In the genomic region with DNA sequence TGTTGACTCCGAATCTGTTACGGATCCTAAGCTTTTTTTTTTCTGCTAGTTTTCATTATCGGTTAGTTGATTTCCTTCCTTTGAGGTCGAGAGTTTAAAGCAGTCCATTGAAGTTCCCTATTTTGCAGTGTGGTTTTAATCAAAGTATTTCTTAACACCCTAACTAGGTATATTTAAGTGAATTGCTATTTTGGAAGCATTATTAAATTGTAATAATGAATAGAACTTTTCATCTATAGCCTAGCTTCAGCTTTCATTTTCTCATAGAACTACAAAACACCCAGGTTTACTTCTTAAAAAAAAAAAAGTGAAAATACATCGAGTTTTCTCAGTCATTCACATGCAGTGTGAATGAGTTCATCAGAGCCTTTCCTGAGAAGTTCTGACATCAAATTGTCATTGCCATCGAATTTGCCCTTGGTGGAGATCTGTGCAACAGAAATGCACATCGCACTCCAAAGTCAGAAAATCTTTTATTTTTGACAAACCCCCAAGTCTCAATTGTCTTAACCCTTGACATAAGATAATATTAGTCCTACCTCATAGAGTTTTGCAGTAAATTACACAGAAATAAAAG, we compare ENCODE assay signal across 8 cellular contexts. TPM values are rescaled to one million over a fixed set of nuclear protein-coding genes. Genes with fewer than 3 reads are reported as not detected.
DNase-seq lines count a peak whose midpoint lies in the region; ATAC-seq, FAIRE-seq and TF ChIP-seq lines count a peak whose summit lies in the region.

No MANE protein-coding gene starts in this region.

- peak overlapping the region; percentile 87 for H3K4me2 ChIP-seq in HCT116 (ENCODE audit: low read length)

- H3K27ac ChIP-seq in HCT116 (ENCODE audit: low read depth, low read length) (peak overlapping the region; percentile 91), gastroesophageal sphincter (peak overlapping the region; percentile 96 to 99 (median 98))

- ATAC-seq in HCT116 (no peak), gastroesophageal sphincter (no peak), HG03565 (IDR thresholded peaks at IDR 0.05; ENCODE audit: unreplicated experiment) (no peak), GM21367 (IDR thresholded peaks at IDR 0.05; ENCODE audit: unreplicated experiment) (no peak)
- no peak for ATAC-seq in stimulated activated naive B cell treated with anti-CD40 and anti-IgM and Interleukin-4, amounts not matched to agents 10 μg/mL and 1 μg/mL and 100 μg/mL, for 72 hours (replicated peaks)

- H4K20me1 ChIP-seq in HCT116 (ENCODE audit: insufficient read depth): 0 out of 2 replicates have a peak, but pooled peaks cover 5% of the 10 kb centered on the region

- TF ChIP-seq CTCF in BE2C (IDR thresholded peaks at IDR 0.05; ENCODE audit: low read depth, low read length) (no peak), HCT116 (IDR thresholded peaks at IDR 0.05 in 2 of 3, conservative IDR thresholded peaks at IDR 0.05 in 1 of 3; ENCODE audit: borderline replicate concordance in 1 of 3, insufficient read depth in 1 of 3, low read depth in 2 of 3, low read length in 2 of 3) (no peak), gastroesophageal sphincter (IDR thresholded peaks at IDR 0.05) (no peak)

- H3K9me3 ChIP-seq in BE2C: no peaks in the 10 kb centered on the region; the same call in 1 of the 2 replicates
- H3K9me3 ChIP-seq in HCT116 (ENCODE audit: control insufficient read depth in 1 of 2, insufficient read depth in 1 of 2, low read depth in 1 of 2, low read length in 2 of 2): no peaks in the 10 kb centered on the region
- H3K9me3 ChIP-seq in gastroesophageal sphincter: no peaks in the 10 kb centered on the region

- no peaks in the 10 kb centered on the region for H3K9me3 Mint-ChIP-seq in stimulated activated naive B cell treated with anti-CD40 and anti-IgM and Interleukin-4, amounts not matched to agents 10 μg/mL and 1 μg/mL and 100 μg/mL, for 72 hours

- no peak for TF ChIP-seq POLR2A in HCT116 (IDR thresholded peaks at IDR 0.05; ENCODE audit: borderline replicate concordance, extremely low read depth, insufficient read depth, insufficient read length)
- no peak for TF ChIP-seq POLR2A in gastroesophageal sphincter (IDR thresholded peaks at IDR 0.05)

- WGBS in gastroesophageal sphincter (ENCODE audit: low coverage in 1 of 2), 2 donors: 27 to 28% methylated on average over 7 of the region's 7 CpGs

- H3K9me2 ChIP-seq in HCT116 (ENCODE audit: insufficient read depth): no peaks in the 10 kb centered on the region

- H3K4me1 ChIP-seq in BE2C (peaks cover 13% of the 10 kb centered on the region), HCT116 (ENCODE audit: control insufficient read depth in 1 of 2, insufficient read depth in 2 of 2, low read length in 2 of 2) (peaks cover 25 to 38% of the 10 kb centered on the region in 2 experiments), gastroesophageal sphincter (peaks cover 5 to 41% (median 14%) of the 10 kb centered on the region in 3 donors)

- DNase-seq in BE2C: no peak
- no peak for DNase-seq in HCT116 (ENCODE audit: low read depth, low spot score)
- no peak for DNase-seq in stimulated activated naive B cell treated with anti-CD40 and anti-IgM and Interleukin-4, amounts not matched to agents 10 μg/mL and 1 μg/mL and 100 μg/mL, for 72 hours
- no peak for DNase-seq in central memory CD4-positive, alpha-beta T cell

- no peak for TF ChIP-seq EP300 in gastroesophageal sphincter (IDR thresholded peaks at IDR 0.05)

- RAD21 ChIA-PET in HCT116 (lab: Charles Lee; ENCODE audit: low non-redundant PET in 1 of 2, low total read pairs in 2 of 2, uncharacterized antibody in 2 of 2, unreplicated experiment in 2 of 2): no interaction called here

- H3K4me3 ChIP-seq in BE2C (ENCODE audit: low read depth, low read length) (peak overlapping the region; percentile 96), HCT116 (replicated peaks in 1 of 2; ENCODE audit: low read depth in 1 of 2, low read length in 2 of 2) (peak overlapping the region; percentile 58 to 91), gastroesophageal sphincter (peak overlapping the region; percentile 90 to 99)

- intact Hi-C loops in HCT116 (cut with micrococcal nuclease): no loop called here

- H2AFZ ChIP-seq in HCT116 (ENCODE audit: low read depth, low read length, poor library complexity, severe bottlenecking): no peak overlapping the region

- H3K36me3 Mint-ChIP-seq in stimulated activated naive B cell treated with anti-CD40 and anti-IgM and Interleukin-4, amounts not matched to agents 10 μg/mL and 1 μg/mL and 100 μg/mL, for 72 hours: peaks cover 2 to 3% of the 10 kb centered on the region in 2 donors

- no peaks in the 10 kb centered on the region for H3K27me3 Mint-ChIP-seq in stimulated activated naive B cell treated with anti-CD40 and anti-IgM and Interleukin-4, amounts not matched to agents 10 μg/mL and 1 μg/mL and 100 μg/mL, for 72 hours

- peak overlapping the region; percentile 88 for H3K27ac Mint-ChIP-seq in stimulated activated naive B cell treated with anti-CD40 and anti-IgM and Interleukin-4, amounts not matched to agents 10 μg/mL and 1 μg/mL and 100 μg/mL, for 72 hours

- H3K27me3 ChIP-seq in BE2C: no peaks in the 10 kb centered on the region
- no peaks in the 10 kb centered on the region for H3K27me3 ChIP-seq in HCT116 (ENCODE audit: insufficient read depth, low read length)
- no peaks in the 10 kb centered on the region for H3K27me3 ChIP-seq in gastroesophageal sphincter

- H3K4me3 Mint-ChIP-seq in stimulated activated naive B cell treated with anti-CD40 and anti-IgM and Interleukin-4, amounts not matched to agents 10 μg/mL and 1 μg/mL and 100 μg/mL, for 72 hours: peak overlapping the region; percentile 80 to 83

- POLR2A ChIA-PET in HCT116 (lab: Charles Lee): interaction anchor here (1.2 to 1.5 kb wide), 2 partner anchors 17 to 570 kb away, joined by 3 read pairs; a partner anchor contains a TSS

- no TSS peak for BruUV-seq in HCT116 (replicated peaks; lab: Mats Ljungman, UMichigan)

- H3K79me2 ChIP-seq in HCT116 (ENCODE audit: insufficient read depth, low read length): peaks cover 38% of the 10 kb centered on the region

- TF ChIP-seq RAD21 in HCT116 (IDR thresholded peaks at IDR 0.05; ENCODE audit: low read depth): no peak

- peak; percentile 40 for FAIRE-seq in TTC549 (lab: Jason Lieb, UNC)

- H3K4me1 Mint-ChIP-seq in stimulated activated naive B cell treated with anti-CD40 and anti-IgM and Interleukin-4, amounts not matched to agents 10 μg/mL and 1 μg/mL and 100 μg/mL, for 72 hours: peaks cover 18 to 42% of the 10 kb centered on the region in 2 donors

- CTCF ChIA-PET in HCT116 (lab: Charles Lee): interaction anchor here (1.6 kb wide), 1 partner anchor 11 kb away, joined by 4 read pairs; no protein-coding TSS in a partner anchor

- H3K36me3 ChIP-seq in BE2C: peaks cover 2% of the 10 kb centered on the region; the same call in 1 of the 2 replicates
- H3K36me3 ChIP-seq in HCT116 (ENCODE audit: control insufficient read depth in 1 of 2, insufficient read depth in 2 of 2, low read length in 2 of 2): no peaks in the 10 kb centered on the region
- H3K36me3 ChIP-seq in gastroesophageal sphincter: no peaks in the 10 kb centered on the region

- H3K9ac ChIP-seq in HCT116 (ENCODE audit: low read length): peak overlapping the region; percentile 85

TF ChIP-seq in HCT116, 20 proteins besides CTCF, POLR2A, EP300 and RAD21:
- TF ChIP-seq ELF1 (IDR thresholded peaks at IDR 0.05; ENCODE audit: borderline replicate concordance, low read depth) (no peak), ZNF274 (IDR thresholded peaks at IDR 0.05; ENCODE audit: low read depth, low read length) (no peak), FOSL1 (IDR thresholded peaks at IDR 0.05; ENCODE audit: low read depth) (no peak), CBX3 (IDR thresholded peaks at IDR 0.05; ENCODE audit: low read depth) (no peak), TCF7L2 (IDR thresholded peaks at IDR 0.05; ENCODE audit: borderline replicate concordance, extremely low read depth, insufficient read depth, insufficient read length) (no peak), SRF (IDR thresholded peaks at IDR 0.05; ENCODE audit: low read depth) (no peak), SIN3A (IDR thresholded peaks at IDR 0.05; ENCODE audit: low read depth) (no peak), YY1 (IDR thresholded peaks at IDR 0.05; ENCODE audit: extremely low read depth, insufficient replicate concordance, low read depth, low read length) (no peak), JUND (IDR thresholded peaks at IDR 0.05) (no peak), EZH2phosphoT487 (IDR thresholded peaks at IDR 0.05; ENCODE audit: borderline replicate concordance) (no peak)
- TF ChIP-seq, protein P1, sequence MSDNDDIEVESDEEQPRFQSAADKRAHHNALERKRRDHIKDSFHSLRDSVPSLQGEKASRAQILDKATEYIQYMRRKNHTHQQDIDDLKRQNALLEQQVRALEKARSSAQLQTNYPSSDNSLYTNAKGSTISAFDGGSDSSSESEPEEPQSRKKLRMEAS (IDR thresholded peaks at IDR 0.05): no peak
- TF ChIP-seq, protein P2, sequence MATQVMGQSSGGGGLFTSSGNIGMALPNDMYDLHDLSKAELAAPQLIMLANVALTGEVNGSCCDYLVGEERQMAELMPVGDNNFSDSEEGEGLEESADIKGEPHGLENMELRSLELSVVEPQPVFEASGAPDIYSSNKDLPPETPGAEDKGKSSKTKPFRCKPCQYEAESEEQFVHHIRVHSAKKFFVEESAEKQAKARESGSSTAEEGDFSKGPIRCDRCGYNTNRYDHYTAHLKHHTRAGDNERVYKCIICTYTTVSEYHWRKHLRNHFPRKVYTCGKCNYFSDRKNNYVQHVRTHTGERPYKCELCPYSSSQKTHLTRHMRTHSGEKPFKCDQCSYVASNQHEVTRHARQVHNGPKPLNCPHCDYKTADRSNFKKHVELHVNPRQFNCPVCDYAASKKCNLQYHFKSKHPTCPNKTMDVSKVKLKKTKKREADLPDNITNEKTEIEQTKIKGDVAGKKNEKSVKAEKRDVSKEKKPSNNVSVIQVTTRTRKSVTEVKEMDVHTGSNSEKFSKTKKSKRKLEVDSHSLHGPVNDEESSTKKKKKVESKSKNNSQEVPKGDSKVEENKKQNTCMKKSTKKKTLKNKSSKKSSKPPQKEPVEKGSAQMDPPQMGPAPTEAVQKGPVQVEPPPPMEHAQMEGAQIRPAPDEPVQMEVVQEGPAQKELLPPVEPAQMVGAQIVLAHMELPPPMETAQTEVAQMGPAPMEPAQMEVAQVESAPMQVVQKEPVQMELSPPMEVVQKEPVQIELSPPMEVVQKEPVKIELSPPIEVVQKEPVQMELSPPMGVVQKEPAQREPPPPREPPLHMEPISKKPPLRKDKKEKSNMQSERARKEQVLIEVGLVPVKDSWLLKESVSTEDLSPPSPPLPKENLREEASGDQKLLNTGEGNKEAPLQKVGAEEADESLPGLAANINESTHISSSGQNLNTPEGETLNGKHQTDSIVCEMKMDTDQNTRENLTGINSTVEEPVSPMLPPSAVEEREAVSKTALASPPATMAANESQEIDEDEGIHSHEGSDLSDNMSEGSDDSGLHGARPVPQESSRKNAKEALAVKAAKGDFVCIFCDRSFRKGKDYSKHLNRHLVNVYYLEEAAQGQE (IDR thresholded peaks at IDR 0.05; ENCODE audit: low read depth): no peak

RNA-seq across cellular contexts. Expression of a gene that starts 1.1 kb away (rescaled TPM):
- polyA plus RNA-seq in BE2C (2012; ENCODE audit: insufficient read depth, insufficient read length, low read depth): 34.2 TPM
- total RNA-seq in HCT116 (2021; ENCODE audit: unreplicated experiment): 97.4 TPM
- 19.3 and 32.1 TPM in 2 replicates for polyA plus RNA-seq in HCT116 (2012)
- total RNA-seq in gastroesophageal sphincter: 100 to 1,000 TPM in 1 of 4 donors, 10 to 100 TPM in 3; 78.2 to 139 (median 92.8) TPM
